13 cellular contexts compared by ENCODE assay signal in genomic region chr4:150582101-150582565, GRCh38. TPM values are rescaled to one million over a fixed set of nuclear protein-coding genes. Genes with fewer than 3 reads are reported as not detected.
DNase-seq lines count a peak whose midpoint lies in the region; ATAC-seq, FAIRE-seq and TF ChIP-seq lines count a peak whose summit lies in the region.
"Had no signal": no experiment of that assay in that cellular context is flagged by ENCODE, and none has a peak within 500 bp of the region (broad histone marks: within the 10 kb centered on the region; RNA-seq: fewer than 3 reads in every experiment).

Gene MAB21L2, plus strand, starts transcription at chr4:150582151. Its CDS starts 879 bp downstream, at chr4:150583030.

- peak; percentile 64 for DNase-seq in BE2C
- peak; percentile 48 for DNase-seq in astrocyte (ENCODE audit: low read depth)
- no peak for DNase-seq in midbrain (lab: John Stamatoyannopoulos, UW)
- no peak for DNase-seq in HEK293T (ENCODE audit: extremely low spot score)
- no peak for DNase-seq in OCI-LY7 (ENCODE audit: low spot score)
- DNase-seq: activated CD4-positive, alpha-beta T cell treated with anti-CD3 and anti-CD28 coated beads for 48 hours; activated naive CD4-positive, alpha-beta T cell treated with Interleukin-2 at 50 U/mL for 16 hours; naive thymus-derived CD4-positive, alpha-beta T cell had no signal

- CTCF ChIA-PET in HEK293T (lab: Yijun Ruan, JAX) (no interaction called here), OCI-LY7 (lab: Charles Lee; ENCODE audit: unreplicated experiment) (no interaction called here)

- H3K27ac ChIP-seq in astrocyte (ENCODE audit: low read depth, low read length) (peak within 1 kb of the TSS; percentile 53), rectal smooth muscle tissue (ENCODE audit: low read depth, low read length) (peak within 1 kb of the TSS; percentile 93), OCI-LY7 (ENCODE audit: low read depth, low read length, poor library complexity, severe bottlenecking) (no peak within 1 kb of the TSS)
- H3K27ac ChIP-seq: C4-2B, uterus had no signal

- H3K4me3 ChIP-seq in BE2C (ENCODE audit: low read depth, low read length) (peak within 1 kb of the TSS; percentile 91), astrocyte (ENCODE audit: insufficient read depth, low read depth, low read length) (peak within 1 kb of the TSS; percentile 84), iPS-11a (ENCODE audit: low read depth, low read length) (peak within 1 kb of the TSS; percentile 52), rectal smooth muscle tissue (ENCODE audit: low read length) (peak within 1 kb of the TSS; percentile 82), OCI-LY7 (ENCODE audit: low read depth, low read length, poor library complexity, severe bottlenecking) (no peak within 1 kb of the TSS)

- H3K36me3 Mint-ChIP-seq in astrocyte (ENCODE audit: low read depth, unreplicated experiment), result peaks cover 2% of the 10 kb centered on the region

- no peak for FAIRE-seq in astrocyte (lab: Jason Lieb, UNC)

- H3K79me2 ChIP-seq in astrocyte (ENCODE audit: insufficient read depth, low read length), result peaks cover 11% of the 10 kb centered on the region
- H3K79me2 ChIP-seq in OCI-LY7 (ENCODE audit: insufficient read depth, low read depth, low read length), result no peaks in the 10 kb centered on the region

- H3K4me3 Mint-ChIP-seq in astrocyte (ENCODE audit: unreplicated experiment), result peak within 1 kb of the TSS; percentile 87
- H3K4me3 Mint-ChIP-seq: naive thymus-derived CD4-positive, alpha-beta T cell had no signal

- no peaks in the 10 kb centered on the region for H3K4me1 ChIP-seq in BE2C
- peaks cover 11% of the 10 kb centered on the region for H3K4me1 ChIP-seq in astrocyte (ENCODE audit: insufficient read depth, low read length)
- no peaks in the 10 kb centered on the region for H3K4me1 ChIP-seq in rectal smooth muscle tissue (ENCODE audit: control insufficient read depth, insufficient read depth, low read length)
- H3K4me1 ChIP-seq in OCI-LY7 (ENCODE audit: insufficient read depth, low read length, poor library complexity, severe bottlenecking), result no peaks in the 10 kb centered on the region
- H3K4me1 ChIP-seq: uterus had no signal

- H3K9me2 ChIP-seq in OCI-LY7 (ENCODE audit: insufficient read depth, low read length), result no peaks in the 10 kb centered on the region

- no peaks in the 10 kb centered on the region for H3K9me3 ChIP-seq in BE2C
- no peaks in the 10 kb centered on the region for H3K9me3 ChIP-seq in astrocyte (ENCODE audit: insufficient read depth, low read depth, low read length)
- no peaks in the 10 kb centered on the region for H3K9me3 ChIP-seq in OCI-LY7 (ENCODE audit: low read length)
- H3K9me3 ChIP-seq: uterus had no signal

- POLR2A ChIA-PET in HEK293T (lab: Yijun Ruan, JAX) (no interaction called here), OCI-LY7 (lab: Charles Lee) (no interaction called here)

- TF ChIP-seq CTCF in BE2C (IDR thresholded peaks at IDR 0.05; ENCODE audit: low read depth, low read length), result peak; percentile 21; the same call in 1 of the 2 replicates
- TF ChIP-seq CTCF in astrocyte (IDR thresholded peaks at IDR 0.05; ENCODE audit: insufficient read depth, low read depth, low read length), result no peak
- TF ChIP-seq CTCF in OCI-LY7 (conservative IDR thresholded peaks at IDR 0.05; ENCODE audit: low read length), result no peak

- H3K4me1 Mint-ChIP-seq in astrocyte (ENCODE audit: low read depth, unreplicated experiment), result peaks cover 10% of the 10 kb centered on the region

- H3K36me3 ChIP-seq in BE2C (peaks cover 55% of the 10 kb centered on the region), astrocyte (ENCODE audit: insufficient read depth, low read length) (no peaks in the 10 kb centered on the region), rectal smooth muscle tissue (ENCODE audit: control insufficient read depth, insufficient read depth, low read length) (peaks cover 15% of the 10 kb centered on the region), OCI-LY7 (ENCODE audit: insufficient read depth, low read length) (0 out of 2 replicates have a peak, but pooled peaks cover 6% of the 10 kb centered on the region)
- H3K36me3 ChIP-seq: uterus had no signal

- no peaks in the 10 kb centered on the region for H4K20me1 ChIP-seq in astrocyte (ENCODE audit: insufficient read depth, low read length)
- no peaks in the 10 kb centered on the region for H4K20me1 ChIP-seq in OCI-LY7 (ENCODE audit: insufficient read depth, low read length)

- H3K9ac ChIP-seq in astrocyte (ENCODE audit: low read length) (peak within 1 kb of the TSS; percentile 77), rectal smooth muscle tissue (ENCODE audit: low read length) (peak within 1 kb of the TSS; percentile 89)

- H3K27me3 Mint-ChIP-seq in astrocyte (ENCODE audit: low read depth, unreplicated experiment), result peaks cover 22% of the 10 kb centered on the region
- H3K27me3 Mint-ChIP-seq: naive thymus-derived CD4-positive, alpha-beta T cell had no signal

- intact Hi-C loops in OCI-LY7 (cut with micrococcal nuclease; ENCODE audit: unreplicated experiment), result no loop called here

- peak within 1 kb of the TSS; percentile 94 for H3K4me2 ChIP-seq in astrocyte (ENCODE audit: low read length)
- H3K4me2 ChIP-seq in OCI-LY7 (ENCODE audit: low read length), result no peak within 1 kb of the TSS

- no peaks in the 10 kb centered on the region for H3K9me3 Mint-ChIP-seq in astrocyte (ENCODE audit: unreplicated experiment)

- no TSS peak for BruUV-seq in OCI-LY7 (replicated peaks; lab: Mats Ljungman, UMichigan)

- H2AFZ ChIP-seq in astrocyte (ENCODE audit: low read depth, low read length) (peak within 1 kb of the TSS; percentile 79), OCI-LY7 (ENCODE audit: low read length) (no peak within 1 kb of the TSS)

- H3K27me3 ChIP-seq in BE2C (no peaks in the 10 kb centered on the region), astrocyte (ENCODE audit: insufficient read depth, low read length) (peaks cover 5% of the 10 kb centered on the region), rectal smooth muscle tissue (ENCODE audit: control insufficient read depth, insufficient read depth, low read length) (no peaks in the 10 kb centered on the region)
- H3K27me3 ChIP-seq: uterus had no signal

- ATAC-seq in HG03097 (IDR thresholded peaks at IDR 0.05; ENCODE audit: low FRiP score, unreplicated experiment), result no peak
- ATAC-seq: naive thymus-derived CD4-positive, alpha-beta T cell had no signal

- no peak within 1 kb of the TSS for H3K27ac Mint-ChIP-seq in astrocyte (ENCODE audit: unreplicated experiment)
- H3K27ac Mint-ChIP-seq: naive thymus-derived CD4-positive, alpha-beta T cell had no signal

TF ChIP-seq in HEK293T, 16 proteins besides CTCF, POLR2A, EP300 and RAD21:
- TF ChIP-seq ARNT (IDR thresholded peaks at IDR 0.05) (no peak), NFRKB (IDR thresholded peaks at IDR 0.05) (no peak)
TF ChIP-seq in HEK293T: peak in this region for 0.

RNA-seq across cellular contexts. Expression of gene MAB21L2, which starts in this region (rescaled TPM):
- 167 TPM for polyA plus RNA-seq in BE2C (2012; ENCODE audit: insufficient read depth, insufficient read length, low read depth)
- 1.9 TPM in 2 replicates for total RNA-seq in astrocyte
- total RNA-seq in OCI-LY7 (2014; rRNA removed; shearing (Covaris generic)), result not detected in 2 replicates
- not detected in 2 replicates for total RNA-seq in OCI-LY7 (2022)
- total RNA-seq: naive thymus-derived CD4-positive, alpha-beta T cell; uterus had no signal
- polyA plus RNA-seq: naive thymus-derived CD4-positive, alpha-beta T cell had no signal

Comparison
In these comparisons a context has a peak if more than half of its experiments do, and no peak if none do; other contexts are left out.
1. DNase-seq: peak in BE2C (single experiment) and astrocyte (single experiment); none in midbrain (single experiment), HEK293T (single experiment) and OCI-LY7 (single experiment).